ENCODE assay signal across 8 cellular contexts in the genomic region with DNA sequence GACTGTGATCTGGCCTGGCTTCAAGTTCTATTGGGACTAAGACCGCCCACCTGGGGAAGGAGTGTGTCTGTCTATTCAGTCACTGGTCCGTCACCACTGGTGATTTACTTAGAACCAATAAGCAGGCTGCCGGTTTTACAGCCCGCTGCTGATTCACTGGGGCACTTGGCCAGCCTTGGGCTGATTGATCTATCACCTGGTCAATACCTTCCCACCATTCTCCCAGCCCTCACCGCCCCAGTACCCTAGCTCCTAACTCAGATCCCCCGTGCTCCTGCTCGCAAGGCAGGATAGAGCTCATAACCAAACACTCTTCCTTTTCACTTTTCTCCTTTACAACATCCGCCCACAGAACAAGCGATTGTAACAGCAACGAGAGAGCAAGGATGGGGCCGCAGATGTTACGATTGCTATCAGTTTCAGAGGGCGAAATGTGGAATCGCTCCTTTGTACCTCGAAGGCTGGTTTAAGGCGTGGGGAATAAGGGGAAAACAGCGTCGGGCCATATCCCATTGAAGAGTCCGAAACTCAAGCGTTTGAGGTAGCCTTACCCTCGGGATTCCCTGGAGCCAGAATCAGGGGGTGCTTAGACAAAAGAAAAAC. TPM values are rescaled to one million over a fixed set of nuclear protein-coding genes. Genes with fewer than 3 reads are reported as not detected.
DNase-seq lines count a peak whose midpoint lies in the region; ATAC-seq and TF ChIP-seq lines count a peak whose summit lies in the region.

No MANE protein-coding gene starts in this region.

- H4K20me1 ChIP-seq in PC-3 (ENCODE audit: low read length) (peaks cover 27% of the 10 kb centered on the region), fibroblast of lung (ENCODE audit: control insufficient read depth, extremely low read depth, insufficient read depth, low read length) (no peaks in the 10 kb centered on the region)

- H3K4me1 Mint-ChIP-seq in IgD-negative memory B cell = peaks cover 10 to 16% (median 12%) of the 10 kb centered on the region in 3 donors
- peaks cover 15 to 16% of the 10 kb centered on the region in 2 donors for H3K4me1 Mint-ChIP-seq in natural killer cell treated with Interleukin-12 subunit alpha and Interleukin-12 subunit beta and Interleukin-15 and Interleukin-18, amount 100 ng/mL, for 72 hours (ENCODE audit: low read depth in 2 of 2)
- peaks cover 33% of the 10 kb centered on the region for H3K4me1 Mint-ChIP-seq in stimulated activated naive CD8-positive, alpha-beta T cell treated with anti-CD3 and anti-CD28 coated beads, Interleukin-15, amount 100 ng/mL, for 72 hours

- peak overlapping the region; percentile 41 to 90 (median 86) for H3K27ac Mint-ChIP-seq in IgD-negative memory B cell
- peak overlapping the region; percentile 93 to 98 for H3K27ac Mint-ChIP-seq in natural killer cell treated with Interleukin-12 subunit alpha and Interleukin-12 subunit beta and Interleukin-15 and Interleukin-18, amount 100 ng/mL, for 72 hours
- H3K27ac Mint-ChIP-seq in stimulated activated naive CD8-positive, alpha-beta T cell treated with anti-CD3 and anti-CD28 coated beads, Interleukin-15, amount 100 ng/mL, for 72 hours = peak overlapping the region; percentile 84 to 96

- TF ChIP-seq CTCF in PC-3 (conservative IDR thresholded peaks at IDR 0.05; ENCODE audit: low read depth, low read length) (no peak), fibroblast of lung (conservative IDR thresholded peaks at IDR 0.05 in 1 of 2, IDR thresholded peaks at IDR 0.05 in 1 of 2; ENCODE audit: low read depth in 1 of 2, low read length in 2 of 2) (no peak)

- peak overlapping the region; percentile 98 for H3K4me2 ChIP-seq in PC-3 (ENCODE audit: low read length)
- H3K4me2 ChIP-seq in fibroblast of lung (ENCODE audit: extremely low read depth, insufficient read depth, low read length) = peak overlapping the region; percentile 80

- DNase-seq in DMS53 (lab: John Stamatoyannopoulos, UW) (peak; percentile 93), PC-3 (peak; percentile 96), fibroblast of lung (ENCODE audit: low read depth in 2 of 2) (peak; percentile 92 to 97)
- DNase-seq in activated T-cell treated with anti-CD3 and anti-CD28 coated beads, Interleukin-2, amount 50 U/mL, for 48 hours = peak; percentile 82 to 86
- DNase-seq in natural killer cell treated with Interleukin-12 subunit alpha and Interleukin-12 subunit beta and Interleukin-15 and Interleukin-18, amount 100 ng/mL, for 72 hours (ENCODE audit: low spot score) = peak; percentile 83
- DNase-seq in stimulated activated naive CD8-positive, alpha-beta T cell treated with anti-CD3 and anti-CD28 coated beads, Interleukin-15, amount 100 ng/mL, for 72 hours = peak; percentile 63 to 73

- H3K9ac ChIP-seq in PC-3 (ENCODE audit: low read length) = peak overlapping the region; percentile 96
- H3K9ac ChIP-seq in fibroblast of lung (ENCODE audit: insufficient read depth, low read length) = peak overlapping the region; percentile 69

- no peaks in the 10 kb centered on the region for H3F3A ChIP-seq in PC-3 (ENCODE audit: low read length, unreplicated experiment)

- no peaks in the 10 kb centered on the region for H3K36me3 Mint-ChIP-seq in IgD-negative memory B cell
- peaks cover 18% of the 10 kb centered on the region for H3K36me3 Mint-ChIP-seq in natural killer cell treated with Interleukin-12 subunit alpha and Interleukin-12 subunit beta and Interleukin-15 and Interleukin-18, amount 100 ng/mL, for 72 hours

- peak overlapping the region; percentile 97 for H3K4me3 ChIP-seq in PC-3 (ENCODE audit: low read length)
- peak overlapping the region; percentile 65 to 99 (median 82) for H3K4me3 ChIP-seq in fibroblast of lung (replicated peaks in 1 of 4; ENCODE audit: control extremely low read depth in 1 of 4, insufficient read depth in 1 of 4, low read depth in 3 of 4, low read length in 4 of 4)

- no peaks in the 10 kb centered on the region for H3K9me3 ChIP-seq in PC-3 (ENCODE audit: low read length)
- no peaks in the 10 kb centered on the region for H3K9me3 ChIP-seq in fibroblast of lung (ENCODE audit: control insufficient read depth, insufficient read depth, low read depth, low read length)

- ATAC-seq in GM21576 (IDR thresholded peaks at IDR 0.05; ENCODE audit: unreplicated experiment) (peak; percentile 86), PC-3 (peak; percentile 89)
- peak; percentile 93 for ATAC-seq in natural killer cell treated with Interleukin-12 subunit alpha and Interleukin-12 subunit beta and Interleukin-15 and Interleukin-18, amount 100 ng/mL, for 72 hours
- ATAC-seq in stimulated activated naive CD8-positive, alpha-beta T cell treated with anti-CD3 and anti-CD28 coated beads, Interleukin-15, amount 100 ng/mL, for 72 hours = peak; percentile 89

- intact Hi-C loops in PC-3 (cut with micrococcal nuclease) = loop anchor here (1.0 kb wide), 3 partner anchors 21 to 336 kb away; a partner anchor contains a TSS

- H3K4me1 ChIP-seq in PC-3 (ENCODE audit: insufficient read depth, low read length) = peaks cover 16% of the 10 kb centered on the region
- peaks cover 8% of the 10 kb centered on the region for H3K4me1 ChIP-seq in fibroblast of lung (ENCODE audit: control insufficient read depth, extremely low read depth, insufficient read depth, low read length)

- H2AFZ ChIP-seq in PC-3 (ENCODE audit: low read length) (peak overlapping the region; percentile 82), fibroblast of lung (ENCODE audit: low read length) (peak overlapping the region; percentile 62)

- H3K27ac ChIP-seq in PC-3 (ENCODE audit: low read length) (peak overlapping the region; percentile 93), fibroblast of lung (ENCODE audit: insufficient read depth, low read length) (peak overlapping the region; percentile 94)

- H3K9me3 Mint-ChIP-seq in IgD-negative memory B cell = no peaks in the 10 kb centered on the region
- no peaks in the 10 kb centered on the region for H3K9me3 Mint-ChIP-seq in natural killer cell treated with Interleukin-12 subunit alpha and Interleukin-12 subunit beta and Interleukin-15 and Interleukin-18, amount 100 ng/mL, for 72 hours
- H3K9me3 Mint-ChIP-seq in stimulated activated naive CD8-positive, alpha-beta T cell treated with anti-CD3 and anti-CD28 coated beads, Interleukin-15, amount 100 ng/mL, for 72 hours = no peaks in the 10 kb centered on the region

- H3K79me2 ChIP-seq in PC-3 (ENCODE audit: low read length) (peaks cover 48% of the 10 kb centered on the region), fibroblast of lung (ENCODE audit: control insufficient read depth, insufficient read depth, low read length) (peaks cover 28% of the 10 kb centered on the region)

- TSS peak; percentile 100 for BruUV-seq in PC-3 (replicated peaks; lab: Mats Ljungman, UMichigan)

- H3K9me2 ChIP-seq in PC-3 (replicated peaks; ENCODE audit: low read length) = no peaks in the 10 kb centered on the region

- no peaks in the 10 kb centered on the region for H3K27me3 Mint-ChIP-seq in IgD-negative memory B cell
- H3K27me3 Mint-ChIP-seq in natural killer cell treated with Interleukin-12 subunit alpha and Interleukin-12 subunit beta and Interleukin-15 and Interleukin-18, amount 100 ng/mL, for 72 hours = no peaks in the 10 kb centered on the region
- no peaks in the 10 kb centered on the region for H3K27me3 Mint-ChIP-seq in stimulated activated naive CD8-positive, alpha-beta T cell treated with anti-CD3 and anti-CD28 coated beads, Interleukin-15, amount 100 ng/mL, for 72 hours

- CTCF ChIA-PET in PC-3 (lab: Charles Lee) = interaction anchor here (0.7 to 1.4 kb wide), 4 partner anchors 9 to 124 kb away, joined by 3 to 11 read pairs (median 8); a partner anchor contains a TSS

- H3K27me3 ChIP-seq in PC-3 (ENCODE audit: low read length) (no peaks in the 10 kb centered on the region), fibroblast of lung (ENCODE audit: control insufficient read depth, insufficient read depth, low read length) (no peaks in the 10 kb centered on the region)

- POLR2A ChIA-PET in PC-3 (lab: Charles Lee; ENCODE audit: unreplicated experiment) = interaction anchor here (1.0 to 1.4 kb wide), 3 partner anchors 10 to 27 kb away, joined by 3 to 8 read pairs (median 3); no protein-coding TSS in a partner anchor

- H3K36me3 ChIP-seq in PC-3 (ENCODE audit: low read depth, low read length) (peaks cover 29% of the 10 kb centered on the region), fibroblast of lung (ENCODE audit: control insufficient read depth, insufficient read depth, low read length) (peaks cover 12% of the 10 kb centered on the region)

- H3K4me3 Mint-ChIP-seq in IgD-negative memory B cell = peak overlapping the region; percentile 83 to 98 (median 96)
- peak overlapping the region; percentile 97 for H3K4me3 Mint-ChIP-seq in natural killer cell treated with Interleukin-12 subunit alpha and Interleukin-12 subunit beta and Interleukin-15 and Interleukin-18, amount 100 ng/mL, for 72 hours
- H3K4me3 Mint-ChIP-seq in stimulated activated naive CD8-positive, alpha-beta T cell treated with anti-CD3 and anti-CD28 coated beads, Interleukin-15, amount 100 ng/mL, for 72 hours = peak overlapping the region; percentile 88

RNA-seq across cellular contexts. Expression of a gene that starts 0.7 kb away (rescaled TPM):
- polyA plus RNA-seq in IgD-negative memory B cell = 58.5 TPM
- 103 and 125 TPM in 2 replicates for total RNA-seq in PC-3 (2014; rRNA removed)
- total RNA-seq in fibroblast of lung = 96.8 and 174 TPM in 2 replicates
- polyA plus RNA-seq in fibroblast of lung = 135 and 151 TPM in 2 replicates
- polyA plus RNA-seq in fibroblast of lung (2012) = 73.7 and 76.2 TPM in 2 replicates
- 75.4 and 93.1 TPM in 2 replicates for polyA minus RNA-seq in fibroblast of lung (ENCODE audit: low replicate concordance)
- total RNA-seq in natural killer cell treated with Interleukin-12 subunit alpha and Interleukin-12 subunit beta and Interleukin-15 and Interleukin-18, amount 100 ng/mL, for 72 hours = 10 to 100 TPM; 47.0 to 57.3 TPM

RNA-seq across cellular contexts. Expression of a gene that starts 6.8 kb away (rescaled TPM):
- polyA plus RNA-seq in IgD-negative memory B cell (0.11 TPM), fibroblast of lung (not detected in 2 replicates)
- total RNA-seq in PC-3 (2014; rRNA removed) (not detected in 2 replicates), fibroblast of lung (not detected in 2 replicates)
- polyA plus RNA-seq in fibroblast of lung (2012) = not detected in 2 replicates
- polyA minus RNA-seq in fibroblast of lung (ENCODE audit: low replicate concordance) = not detected in 2 replicates
- total RNA-seq in natural killer cell treated with Interleukin-12 subunit alpha and Interleukin-12 subunit beta and Interleukin-15 and Interleukin-18, amount 100 ng/mL, for 72 hours = not detected

RNA-seq across cellular contexts. Expression of a gene that starts 20.5 kb away (rescaled TPM):
- polyA plus RNA-seq in IgD-negative memory B cell (84.8 TPM), fibroblast of lung (88.9 and 89.8 TPM in 2 replicates)
- total RNA-seq in PC-3 (2014; rRNA removed) (72.6 and 93.8 TPM in 2 replicates), fibroblast of lung (63.7 and 67.9 TPM in 2 replicates)
- 144 and 146 TPM in 2 replicates for polyA plus RNA-seq in fibroblast of lung (2012)
- polyA minus RNA-seq in fibroblast of lung (ENCODE audit: low replicate concordance) = 38.3 and 104 TPM in 2 replicates
- total RNA-seq in natural killer cell treated with Interleukin-12 subunit alpha and Interleukin-12 subunit beta and Interleukin-15 and Interleukin-18, amount 100 ng/mL, for 72 hours = 10 to 100 TPM; 73.5 to 76.6 TPM

Comparison
In these comparisons a context has a peak if more than half of its experiments do, and no peak if none do; other contexts are left out.
1. Peak in every context shown above with its lines: DNase-seq, ATAC-seq, H3K4me3 ChIP-seq and H3K27ac ChIP-seq.